In the genomic region with DNA sequence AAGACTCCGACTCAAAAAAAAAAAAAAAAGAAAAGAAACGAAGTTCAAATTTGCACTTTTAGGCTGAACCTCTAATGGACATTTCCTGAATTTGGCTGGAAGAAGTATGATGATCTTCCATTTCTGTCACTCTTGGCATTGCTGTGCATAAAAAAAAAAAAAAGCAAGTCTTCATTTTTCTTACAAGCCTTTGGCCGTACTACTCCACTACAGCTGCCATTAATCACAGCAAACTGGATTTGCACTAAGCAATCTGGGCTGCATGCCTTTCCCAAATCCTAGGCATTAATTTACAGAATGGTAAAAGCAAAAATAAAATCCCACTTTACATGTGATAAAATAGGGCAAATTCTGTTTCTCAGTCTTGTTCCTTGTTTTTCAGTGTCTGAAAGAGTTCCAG, we compare ENCODE assay signal across 25 cellular contexts.
"Had no signal": no experiment of that assay in that cellular context is flagged by ENCODE, and none has a peak within 500 bp of the region (broad histone marks: within the 10 kb centered on the region; RNA-seq: fewer than 3 reads in every experiment).

No MANE protein-coding gene starts in this region.

- H3K36me3 ChIP-seq: breast epithelium, pancreas, right atrium auricular region, tibial nerve had no signal

- H3K36me3 Mint-ChIP-seq: memory B cell, T-cell had no signal

- H3K9me3 Mint-ChIP-seq: activated T-helper 1 cell treated with anti-CD3 and anti-CD28 coated beads, Interleukin-12 subunit alpha, Interleukin-12 subunit beta, Interleukin-2, Interleukin-4 antibody, amounts not matched to agents 30 ng/mL and 10 ng/mL and 1 ng/mL, durations not matched to agents 14 hours and 24 hours and 36 hours; endodermal cell; memory B cell; stimulated activated naive CD8-positive, alpha-beta T cell treated with anti-CD3 and anti-CD28 coated beads, Interleukin-15, Interleukin-2, amounts not matched to agents 100 ng/mL and 50 ng/mL, for 24 hours; T-cell; T-helper 2 cell treated with Interferon-gamma antibody and Interleukin-4, amounts not matched to agents 5 μg/mL and 100 μg/mL, for 36 hours had no signal

- DNase-seq: activated CD4-positive, alpha-beta T cell treated with anti-CD3 and anti-CD28 coated beads, Interleukin-2, amount 50 U/mL, for 1 hour; activated CD4-positive, CD25-positive, alpha-beta regulatory T cell treated with anti-CD3 and anti-CD28 coated beads, Interleukin-2, amount 50 U/mL, for 72 hours; activated CD8-positive, alpha-beta T cell treated with anti-CD3 and anti-CD28 coated beads, Interleukin-2, amount 10 ng/mL, durations not matched to agents 7 days and 5 days; activated gamma-delta T cell; activated naive CD4-positive, alpha-beta T cell treated with anti-CD3 and anti-CD28 coated beads, Interleukin-2, amount 50 U/mL, for 16 hours; cortex of kidney; foreskin melanocyte; hippocampal formation; islet precursor cell; left colon; nephron progenitor cell; pancreas; psoas muscle; stimulated activated CD4-positive, alpha-beta T cell treated with anti-CD3 and anti-CD28 coated beads, Interleukin-1b, Interleukin-23, amount 100 ng/mL, for 48 hours; substantia nigra; T-cell had no signal

- H3K27ac Mint-ChIP-seq: activated CD8-positive, alpha-beta T cell treated with anti-CD3 and anti-CD28 coated beads, Interleukin-2, amount 10 ng/mL, durations not matched to agents 7 days and 5 days; activated T-helper 1 cell treated with anti-CD3 and anti-CD28 coated beads, Interleukin-12 subunit alpha, Interleukin-12 subunit beta, Interleukin-2, Interleukin-4 antibody, amounts not matched to agents 30 ng/mL and 10 ng/mL and 1 ng/mL, durations not matched to agents 14 hours and 24 hours and 36 hours; endodermal cell; memory B cell; nephron progenitor cell; stimulated activated naive CD8-positive, alpha-beta T cell treated with anti-CD3 and anti-CD28 coated beads, Interleukin-15, Interleukin-2, amounts not matched to agents 100 ng/mL and 50 ng/mL, for 24 hours; T-cell; T-helper 2 cell treated with Interferon-gamma antibody and Interleukin-4, amounts not matched to agents 5 μg/mL and 100 μg/mL, for 36 hours had no signal

- H3K4me3 ChIP-seq: breast epithelium, pancreas, psoas muscle, right atrium auricular region, tibial nerve had no signal

- H3K27me3 ChIP-seq: breast epithelium, pancreas, right atrium auricular region, tibial nerve had no signal

- ATAC-seq: activated CD8-positive, alpha-beta T cell treated with anti-CD3 and anti-CD28 coated beads, Interleukin-2, amount 10 ng/mL, durations not matched to agents 7 days and 5 days; left colon; pancreas; psoas muscle; T-cell had no signal

- H3K4me1 ChIP-seq: breast epithelium, pancreas, psoas muscle, right atrium auricular region, tibial nerve had no signal

- H3K27ac ChIP-seq: breast epithelium, pancreas, psoas muscle, right atrium auricular region, tibial nerve, VCaP had no signal

- H3K4me1 Mint-ChIP-seq: memory B cell, T-cell had no signal

- H3K4me3 Mint-ChIP-seq: activated CD8-positive, alpha-beta T cell treated with anti-CD3 and anti-CD28 coated beads, Interleukin-2, amount 10 ng/mL, durations not matched to agents 7 days and 5 days; activated T-helper 1 cell treated with anti-CD3 and anti-CD28 coated beads, Interleukin-12 subunit alpha, Interleukin-12 subunit beta, Interleukin-2, Interleukin-4 antibody, amounts not matched to agents 30 ng/mL and 10 ng/mL and 1 ng/mL, durations not matched to agents 14 hours and 24 hours and 36 hours; endodermal cell; memory B cell; nephron progenitor cell; stimulated activated naive CD8-positive, alpha-beta T cell treated with anti-CD3 and anti-CD28 coated beads, Interleukin-15, Interleukin-2, amounts not matched to agents 100 ng/mL and 50 ng/mL, for 24 hours; T-cell; T-helper 2 cell treated with Interferon-gamma antibody and Interleukin-4, amounts not matched to agents 5 μg/mL and 100 μg/mL, for 36 hours had no signal

- H3K9me3 ChIP-seq: breast epithelium, pancreas, psoas muscle, right atrium auricular region, tibial nerve had no signal
